Comparison of ENCODE assay signal across 23 cellular contexts in the genomic region with DNA sequence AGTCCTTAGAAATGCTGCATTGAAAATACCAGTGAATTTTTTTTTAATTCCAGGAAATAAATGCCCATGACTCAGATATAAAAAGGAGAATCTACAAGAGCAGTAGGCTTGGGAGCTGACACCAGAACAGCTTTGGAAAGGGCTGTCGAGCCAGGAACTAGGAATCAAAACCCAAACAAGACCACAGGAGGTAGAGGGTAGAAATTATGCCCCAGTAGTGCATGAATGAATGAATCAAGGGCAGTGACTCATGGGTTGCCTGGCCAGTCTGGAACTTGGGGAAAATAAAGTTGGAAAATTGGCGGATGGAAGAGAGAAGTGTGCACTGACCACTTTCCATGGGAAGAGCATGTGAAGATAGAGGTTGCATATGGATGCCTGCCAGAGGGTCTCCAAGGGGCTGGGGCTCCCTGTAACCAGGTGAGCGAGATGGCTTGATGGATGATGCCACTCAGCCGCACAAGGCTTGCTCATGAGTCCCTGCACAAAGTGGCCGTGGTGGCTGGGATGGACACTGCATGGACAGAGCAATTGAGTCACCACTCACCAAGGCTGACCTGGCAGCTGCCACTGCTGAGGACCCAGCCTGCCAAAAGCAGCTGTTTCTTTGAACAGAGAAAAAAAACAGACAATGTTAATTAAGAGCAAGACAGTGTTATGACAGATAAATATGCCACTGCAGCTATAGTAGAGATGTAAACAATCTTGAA. TPM values are rescaled to one million over a fixed set of nuclear protein-coding genes. Genes with fewer than 3 reads are reported as not detected.
DNase-seq lines count a peak whose midpoint lies in the region; FAIRE-seq and TF ChIP-seq lines count a peak whose summit lies in the region.
"Had no signal": no experiment of that assay in that cellular context is flagged by ENCODE, and none has a peak within 500 bp of the region (broad histone marks: within the 10 kb centered on the region; RNA-seq: fewer than 3 reads in every experiment).

No MANE protein-coding gene starts in this region.

- POLR2A ChIA-PET in PC-9 (lab: Charles Lee; ENCODE audit: unreplicated experiment) = interaction anchor here (0.7 kb wide), 1 partner anchor 29 kb away, joined by 5 read pairs; no protein-coding TSS in a partner anchor

- no peaks in the 10 kb centered on the region for H3K79me2 ChIP-seq in PC-9 (ENCODE audit: low read depth)

- TF ChIP-seq CTCF in PC-9 (conservative IDR thresholded peaks at IDR 0.05) (no peak), spleen (IDR thresholded peaks at IDR 0.05 in 8 of 11, conservative IDR thresholded peaks at IDR 0.05 in 3 of 11) (no peak)

- CTCF ChIA-PET in PC-9 (lab: Charles Lee) = no interaction called here

- intact Hi-C loops in PC-9 (cut with micrococcal nuclease; ENCODE audit: unreplicated experiment) = no loop called here
- intact Hi-C loops in spleen (cut with DNase I; ENCODE audit: low total_unique reads) = no loop called here

- 72 to 97% (median 74%) methylated on average over 4 to 5 of the region's 5 CpGs for WGBS in spleen, 5 donors

- H4K20me1 ChIP-seq in PC-9 (ENCODE audit: insufficient read depth) = no peaks in the 10 kb centered on the region

- H3K4me3 ChIP-seq in PC-9 = no peak overlapping the region
- H3K4me3 ChIP-seq in spleen = no peak overlapping the region
- H3K4me3 ChIP-seq: heart right ventricle had no signal

- H3K4me2 ChIP-seq in PC-9 = peak overlapping the region; percentile 23; the same call in 1 of the 2 replicates

- no peaks in the 10 kb centered on the region for H3K9me3 ChIP-seq in PC-9 (ENCODE audit: insufficient read depth, low read depth)
- H3K9me3 ChIP-seq in spleen = no peaks in the 10 kb centered on the region
- H3K9me3 ChIP-seq: heart right ventricle had no signal

- no peak overlapping the region for H2AFZ ChIP-seq in PC-9

- H3K27ac ChIP-seq in PC-9 = no peak overlapping the region
- no peak overlapping the region for H3K27ac ChIP-seq in spleen
- H3K27ac ChIP-seq: heart right ventricle had no signal

- H3K27me3 ChIP-seq in PC-9 (ENCODE audit: insufficient read depth, low read depth) (no peaks in the 10 kb centered on the region), spleen (replicated peaks in 1 of 7) (no peaks in the 10 kb centered on the region)
- H3K27me3 ChIP-seq: heart right ventricle had no signal

- H3K9me2 ChIP-seq in PC-9 (ENCODE audit: insufficient read depth) = no peaks in the 10 kb centered on the region

- H3F3A ChIP-seq in PC-9 (ENCODE audit: insufficient read depth, low read depth) = peaks cover 7% of the 10 kb centered on the region; the same call in 1 of the 2 replicates

- TF ChIP-seq POLR2A in H54 (IDR thresholded peaks at IDR 0.05; ENCODE audit: low read depth, low read length) (no peak), spleen (IDR thresholded peaks at IDR 0.05) (no peak)

- H3K4me1 ChIP-seq in PC-9 (replicated peaks; ENCODE audit: insufficient read depth) (peaks cover 16% of the 10 kb centered on the region), spleen (peaks cover 0 to 10% (median 0%) of the 10 kb centered on the region in 6 donors)

- 0 out of 2 replicates have a peak, but pooled peaks cover 3% of the 10 kb centered on the region for H3K36me3 ChIP-seq in PC-9 (ENCODE audit: low read depth)
- H3K36me3 ChIP-seq in spleen = peaks cover 0 to 38% (median 26%) of the 10 kb centered on the region in 6 donors

- BruUV-seq in PC-9 (replicated peaks; lab: Mats Ljungman, UMichigan) = no TSS peak

- DNase-seq in H54 (ENCODE audit: insufficient read length, low spot score) (no peak), PC-9 (no peak), myocyte (ENCODE audit: low read depth) (peak; percentile 81), DMS79 (lab: John Stamatoyannopoulos, UW) (no peak), spleen (no peak)
- DNase-seq in activated CD4-positive, alpha-beta T cell treated with anti-CD3 and anti-CD28 coated beads, Interleukin-2, amount 50 U/mL, for 4 hours = no peak
- DNase-seq: activated CD4-positive, CD25-positive, alpha-beta regulatory T cell treated with anti-CD3 and anti-CD28 coated beads, Interleukin-2, amount 50 U/mL, for 72 hours; activated naive CD4-positive, alpha-beta T cell treated with anti-CD3 and anti-CD28 coated beads for 36 hours; activated T-cell treated with anti-CD3 and anti-CD28 coated beads, Interleukin-2, amount 50 U/mL, for 4 hours; amniotic stem cell; DMS79 treated with DMSO at 0.1 percent for 48 hours; heart right ventricle; Kasumi-1; naive thymus-derived CD8-positive, alpha-beta T cell; NCI-H1092; NCI-H2029; NCI-H226; NCI-H748 treated with DMSO at 0.1 percent for 48 hours; right cardiac atrium; Right ventricle myocardium superior had no signal

- FAIRE-seq in H54 (lab: Jason Lieb, UNC) = peak; percentile 65

RNA-seq across cellular contexts. Expression of gene MCCD1, which starts 15.2 kb away (rescaled TPM):
- total RNA-seq in PC-9 (2021) (not detected in 2 replicates), myocyte (not detected in 2 replicates), spleen (not detected)
- polyA plus RNA-seq in myocyte (2012) = 0.10 TPM
- not detected for polyA plus RNA-seq in spleen
- total RNA-seq: activated naive CD4-positive, alpha-beta T cell treated with anti-CD3 and anti-CD28 coated beads for 36 hours; activated T-cell treated with anti-CD3 and anti-CD28 coated beads, Interleukin-2, amount 50 U/mL, for 4 hours; cardiac septum; heart right ventricle; mesenteric fat pad; naive thymus-derived CD8-positive, alpha-beta T cell; osteocyte; right cardiac atrium; Right ventricle myocardium superior had no signal
- polyA plus RNA-seq: heart right ventricle; naive thymus-derived CD8-positive, alpha-beta T cell; right cardiac atrium had no signal

RNA-seq across cellular contexts. Expression of gene MICB, which starts 15.7 kb away (rescaled TPM):
- total RNA-seq in PC-9 (2021) = 26.7 and 37.8 TPM in 2 replicates
- total RNA-seq in myocyte = 2.1 and 2.9 TPM in 2 replicates
- 4.2 TPM for polyA plus RNA-seq in myocyte (2012)
- 10 to 100 TPM; 13.8 to 21.4 (median 15.0) TPM for total RNA-seq in spleen
- polyA plus RNA-seq in spleen = 1 to 10 TPM; 6.9 to 8.3 (median 6.9) TPM

RNA-seq across cellular contexts. Expression of gene DDX39B, which starts 28.2 kb away (rescaled TPM):
- total RNA-seq in PC-9 (2021) (383 and 436 TPM in 2 replicates), myocyte (290 and 382 TPM in 2 replicates), spleen (100 to 1,000 TPM; 291 to 417 (median 354) TPM)
- polyA plus RNA-seq in myocyte (2012) = 247 TPM
- 100 to 1,000 TPM; 316 to 768 (median 493) TPM for polyA plus RNA-seq in spleen

RNA-seq across cellular contexts. Expression of gene ATP6V1G2, which starts 32.8 kb away (rescaled TPM):
- 0.55 and 1.8 TPM in 2 replicates for total RNA-seq in PC-9 (2021)
- total RNA-seq in myocyte = 4.8 and 8.5 TPM in 2 replicates
- 5.4 TPM for polyA plus RNA-seq in myocyte (2012)
- 1 to 10 TPM; 2.0 to 3.7 (median 2.7) TPM for total RNA-seq in spleen
- 1 to 10 TPM; 1.9 to 2.7 (median 2.2) TPM for polyA plus RNA-seq in spleen

RNA-seq across cellular contexts. Expression of gene NFKBIL1, which starts 33.8 kb away (rescaled TPM):
- total RNA-seq in PC-9 (2021) (26.1 and 38.3 TPM in 2 replicates), myocyte (26.1 and 28.3 TPM in 2 replicates), spleen (10 to 100 TPM; 11.0 to 36.3 (median 19.4) TPM)
- 25.6 TPM for polyA plus RNA-seq in myocyte (2012)
- 10 to 100 TPM; 16.9 to 24.2 (median 19.3) TPM for polyA plus RNA-seq in spleen
